In genomic region chr9:15834541-15834940, GRCh38 we compare ENCODE assay signal across 14 cellular contexts.
DNase-seq lines count a peak whose midpoint lies in the region; ATAC-seq and TF ChIP-seq lines count a peak whose summit lies in the region.
"Had no signal": no experiment of that assay in that cellular context is flagged by ENCODE, and none has a peak within 500 bp of the region (broad histone marks: within the 10 kb centered on the region; RNA-seq: fewer than 3 reads in every experiment).

No MANE protein-coding gene starts in this region.

- no peaks in the 10 kb centered on the region for H3K9me2 ChIP-seq in PC-3 (replicated peaks; ENCODE audit: low read length)

- no peak overlapping the region for H3K9ac ChIP-seq in PC-3 (ENCODE audit: low read length)

- no peaks in the 10 kb centered on the region for H3K36me3 Mint-ChIP-seq in CD14-positive monocyte
- H3K36me3 Mint-ChIP-seq: naive thymus-derived CD8-positive, alpha-beta T cell had no signal

- intact Hi-C loops in PC-3 (cut with micrococcal nuclease) (no loop called here), CD14-positive monocyte (cut with micrococcal nuclease) (no loop called here)

- no peak overlapping the region for H3K4me2 ChIP-seq in PC-3 (ENCODE audit: low read length)

- H3K9me3 ChIP-seq in PC-3 (ENCODE audit: low read length): no peaks in the 10 kb centered on the region

- ATAC-seq in PC-3: no peak
- no peak for ATAC-seq in GM18858 (IDR thresholded peaks at IDR 0.05; ENCODE audit: unreplicated experiment)
- ATAC-seq: naive thymus-derived CD8-positive, alpha-beta T cell; right cardiac atrium had no signal

- H3K4me1 ChIP-seq in PC-3 (ENCODE audit: insufficient read depth, low read length): no peaks in the 10 kb centered on the region

- H3K36me3 ChIP-seq in PC-3 (ENCODE audit: low read depth, low read length): no peaks in the 10 kb centered on the region

- no peaks in the 10 kb centered on the region for H3K79me2 ChIP-seq in PC-3 (ENCODE audit: low read length)

- no peak overlapping the region for H3K27ac Mint-ChIP-seq in CD14-positive monocyte
- H3K27ac Mint-ChIP-seq: activated B cell treated with CpG ODN at 0.5 μM for 24 hours; CD4-positive, alpha-beta T cell; naive thymus-derived CD8-positive, alpha-beta T cell had no signal

- no peak overlapping the region for H2AFZ ChIP-seq in PC-3 (ENCODE audit: low read length)

- no peak overlapping the region for H3K4me3 ChIP-seq in Jurkat, Clone E6-1 (ENCODE audit: low read length)
- no peak overlapping the region for H3K4me3 ChIP-seq in PC-3 (ENCODE audit: low read length)
- H3K4me3 ChIP-seq in fibroblast of pulmonary artery (replicated peaks; ENCODE audit: low read depth, low read length): no peak overlapping the region

- no peaks in the 10 kb centered on the region for H3K9me3 Mint-ChIP-seq in CD14-positive monocyte
- H3K9me3 Mint-ChIP-seq: activated B cell treated with CpG ODN at 0.5 μM for 24 hours; CD4-positive, alpha-beta T cell; naive thymus-derived CD8-positive, alpha-beta T cell had no signal

- CTCF ChIA-PET in PC-3 (lab: Charles Lee): no interaction called here

- POLR2A ChIA-PET in PC-3 (lab: Charles Lee; ENCODE audit: unreplicated experiment): no interaction called here

- H3K27ac ChIP-seq in PC-3 (ENCODE audit: low read length): no peak overlapping the region

- no peak overlapping the region for H3K4me3 Mint-ChIP-seq in CD14-positive monocyte
- H3K4me3 Mint-ChIP-seq: activated B cell treated with CpG ODN at 0.5 μM for 24 hours; CD4-positive, alpha-beta T cell; naive thymus-derived CD8-positive, alpha-beta T cell had no signal

- BruUV-seq in PC-3 (replicated peaks; lab: Mats Ljungman, UMichigan): no TSS peak

- H4K20me1 ChIP-seq in PC-3 (ENCODE audit: low read length): no peaks in the 10 kb centered on the region

- no peaks in the 10 kb centered on the region for H3F3A ChIP-seq in PC-3 (ENCODE audit: low read length, unreplicated experiment)

- TF ChIP-seq CTCF in PC-3 (conservative IDR thresholded peaks at IDR 0.05; ENCODE audit: low read depth, low read length): no peak
- TF ChIP-seq CTCF in fibroblast of pulmonary artery (IDR thresholded peaks at IDR 0.05; ENCODE audit: low read length, missing control alignments): no peak
- TF ChIP-seq CTCF in CD14-positive monocyte (IDR thresholded peaks at IDR 0.05): no peak

- peaks cover 0 to 1% (median 0%) of the 10 kb centered on the region in 3 donors for H3K27me3 Mint-ChIP-seq in CD14-positive monocyte (ENCODE audit: low read depth in 3 of 3)
- H3K27me3 Mint-ChIP-seq: activated B cell treated with CpG ODN at 0.5 μM for 24 hours; CD4-positive, alpha-beta T cell; naive thymus-derived CD8-positive, alpha-beta T cell had no signal

- no peaks in the 10 kb centered on the region for H3K27me3 ChIP-seq in PC-3 (ENCODE audit: low read length)

- no peaks in the 10 kb centered on the region for H3K4me1 Mint-ChIP-seq in CD14-positive monocyte
- H3K4me1 Mint-ChIP-seq: activated B cell treated with CpG ODN at 0.5 μM for 24 hours had no signal

- peak; percentile 40 for DNase-seq in COLO668 (lab: John Stamatoyannopoulos, UW; ENCODE audit: unreplicated experiment)
- DNase-seq in Jurkat, Clone E6-1 (ENCODE audit: low read depth, low spot score): peak; percentile 31
- DNase-seq in PC-3: peak; percentile 52
- DNase-seq in fibroblast of pulmonary artery (ENCODE audit: low read depth): peak; percentile 66
- DNase-seq in CD14-positive monocyte (ENCODE audit: low spot score): no peak
- DNase-seq in OCI-M2 (lab: John Stamatoyannopoulos, UW; ENCODE audit: unreplicated experiment): no peak
- DNase-seq in activated CD4-positive, CD25-positive, alpha-beta regulatory T cell treated with anti-CD3 and anti-CD28 coated beads, Interleukin-2, amount 50 U/mL, for 72 hours: no peak
- DNase-seq: activated B cell treated with CpG ODN at 0.5 μM for 24 hours; CD4-positive, alpha-beta T cell; naive thymus-derived CD8-positive, alpha-beta T cell; NCI-H1417 treated with DMSO at 0.1 percent for 48 hours; right cardiac atrium; SIG-M5 had no signal

Comparison
In these comparisons a context has a peak if more than half of its experiments do, and no peak if none do; other contexts are left out.
1. DNase-seq: peak in COLO668 (single experiment), Jurkat, Clone E6-1 (single experiment), PC-3 (single experiment) and fibroblast of pulmonary artery (single experiment); none in CD14-positive monocyte (single experiment), OCI-M2 (single experiment) and activated CD4-positive, CD25-positive, alpha-beta regulatory T cell treated with anti-CD3 and anti-CD28 coated beads, Interleukin-2, amount 50 U/mL, for 72 hours (single experiment).